16 cellular contexts compared by ENCODE assay signal in genomic region chr22:39312410-39312809, GRCh38. TPM values are rescaled to one million over a fixed set of nuclear protein-coding genes. Genes with fewer than 3 reads are reported as not detected.
DNase-seq lines count a peak whose midpoint lies in the region; ATAC-seq, FAIRE-seq and TF ChIP-seq lines count a peak whose summit lies in the region.
"Had no signal": no experiment of that assay in that cellular context is flagged by ENCODE, and none has a peak within 500 bp of the region (broad histone marks: within the 10 kb centered on the region; RNA-seq: fewer than 3 reads in every experiment).

No MANE protein-coding gene starts in this region.

- H3K27ac ChIP-seq in RWPE2 (ENCODE audit: poor library complexity, severe bottlenecking) = peak overlapping the region; percentile 96
- H3K27ac ChIP-seq in epithelial cell of prostate = peak overlapping the region; percentile 98
- H3K27ac ChIP-seq: body of pancreas, parathyroid adenoma, upper lobe of right lung had no signal

- H3K27me3 ChIP-seq in RWPE2 (ENCODE audit: insufficient read depth, poor library complexity, severe bottlenecking) = no peaks in the 10 kb centered on the region
- H3K27me3 ChIP-seq: body of pancreas, upper lobe of right lung had no signal

- no peak overlapping the region for H3K4me3 ChIP-seq in RWPE2 (ENCODE audit: severe bottlenecking)
- H3K4me3 ChIP-seq: body of pancreas, upper lobe of right lung had no signal

- ATAC-seq in RWPE2 (ENCODE audit: low read depth) = no peak
- ATAC-seq in left colon = no peak
- no peak for ATAC-seq in GM19035 (IDR thresholded peaks at IDR 0.05; ENCODE audit: unreplicated experiment)
- ATAC-seq: body of pancreas, upper lobe of right lung had no signal

- intact Hi-C loops in left colon (cut with DNase I, micrococcal nuclease) = loop anchor here in 1 of 2 donors (5.0 kb wide), 1 partner anchor 145 kb away; no protein-coding TSS in a partner anchor

- H3K4me1 ChIP-seq in RWPE2 (ENCODE audit: insufficient read depth, poor library complexity, severe bottlenecking) = peaks cover 46% of the 10 kb centered on the region

- no peak for TF ChIP-seq CTCF in RWPE2 (IDR thresholded peaks at IDR 0.05; ENCODE audit: poor library complexity, severe bottlenecking)

- FAIRE-seq in G401.6 (lab: Jason Lieb, UNC) = peak; percentile 74

- H3K36me3 ChIP-seq in RWPE2 (ENCODE audit: low read depth) = peaks cover 74% of the 10 kb centered on the region

- no peaks in the 10 kb centered on the region for H3K9me3 ChIP-seq in RWPE2 (ENCODE audit: severe bottlenecking)
- H3K9me3 ChIP-seq: body of pancreas, upper lobe of right lung had no signal

- peak; percentile 65 for DNase-seq in activated CD8-positive, alpha-beta memory T cell treated with anti-CD3 and anti-CD28 coated beads for 24 hours
- DNase-seq in activated CD8-positive, alpha-beta memory T cell treated with anti-CD3 and anti-CD28 coated beads, Interleukin-2, amount 50 U/mL, for 4 hours = no peak
- DNase-seq in RWPE2 (ENCODE audit: low spot score) (peak; percentile 60), epithelial cell of prostate (ENCODE audit: low read depth, low spot score) (no peak), SIG-M5 (lab: John Stamatoyannopoulos, UW) (no peak), left colon (no peak)
- DNase-seq: activated B cell treated with CpG ODN at 0.5 μM for 24 hours; body of pancreas; effector CD4-positive, alpha-beta T cell; foreskin melanocyte; NCI-H187 treated with DMSO at 0.1 percent for 48 hours; NCI-H748 treated with DMSO at 0.1 percent for 48 hours; upper lobe of right lung had no signal

RNA-seq across cellular contexts. Expression of gene RPL3, which starts 7.0 kb away (rescaled TPM):
- 1,000 to 10,000 TPM; 1,637 to 1,665 TPM for total RNA-seq in left colon

RNA-seq across cellular contexts. Expression of gene SYNGR1, which starts 37.4 kb away (rescaled TPM):
- 1 to 10 TPM; 1.3 to 4.4 TPM for total RNA-seq in left colon

Comparison
In these comparisons a context has a peak if more than half of its experiments do, and no peak if none do; other contexts are left out.
1. DNase-seq: peak in activated CD8-positive, alpha-beta memory T cell treated with anti-CD3 and anti-CD28 coated beads for 24 hours (single experiment) and RWPE2 (single experiment); none in activated CD8-positive, alpha-beta memory T cell treated with anti-CD3 and anti-CD28 coated beads, Interleukin-2, amount 50 U/mL, for 4 hours (single experiment), epithelial cell of prostate (single experiment), SIG-M5 (single experiment) and left colon (0 of 2).